In the genomic region with DNA sequence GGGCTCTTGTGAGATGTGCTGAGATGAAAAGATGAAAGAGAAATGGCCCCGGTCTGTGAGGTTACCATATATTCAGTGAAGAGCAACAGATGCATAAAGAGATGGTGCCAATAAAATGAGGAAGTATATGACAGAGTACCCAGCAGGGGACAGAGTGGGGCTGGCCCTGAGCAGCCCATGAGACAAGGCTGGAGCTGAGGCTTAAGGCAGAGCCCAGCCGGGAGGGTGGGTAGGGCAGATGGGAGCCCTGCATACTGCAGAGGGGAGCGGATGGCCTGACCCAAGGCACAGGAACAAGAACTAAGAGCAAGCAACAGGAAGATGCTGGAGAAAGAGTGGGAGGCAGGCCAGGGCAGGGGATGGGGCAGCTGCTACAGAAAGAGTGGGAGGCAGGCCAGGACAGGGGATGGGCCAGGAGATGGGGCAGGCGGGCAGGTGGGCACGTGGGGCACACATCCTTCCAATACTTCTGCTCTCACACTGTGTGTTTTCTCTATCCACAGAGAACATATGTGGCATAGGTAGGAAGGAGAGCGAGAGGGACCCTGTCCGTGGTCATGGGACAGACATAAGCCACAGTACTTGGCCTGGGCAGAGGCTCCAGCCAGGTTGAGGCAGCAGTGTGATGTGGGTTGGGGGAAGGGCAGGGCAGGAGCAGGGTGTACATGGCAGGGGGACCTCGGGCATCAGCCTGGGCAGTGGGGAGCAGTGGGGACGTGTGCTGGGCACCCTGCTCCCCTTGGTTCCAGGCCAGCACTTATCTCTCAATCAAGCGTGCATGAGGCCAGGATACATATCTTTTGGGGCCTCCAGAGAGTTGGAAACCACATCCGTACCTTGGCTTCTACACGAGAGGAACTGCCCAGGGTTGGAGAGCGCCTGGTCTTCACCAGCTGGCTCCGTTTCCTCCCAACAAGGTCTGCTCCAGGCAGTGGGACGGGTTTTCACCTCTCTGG, we compare ENCODE assay signal across 9 cellular contexts.
DNase-seq lines count a peak whose midpoint lies in the region; ATAC-seq and TF ChIP-seq lines count a peak whose summit lies in the region.
"Had no signal": no experiment of that assay in that cellular context is flagged by ENCODE, and none has a peak within 500 bp of the region (broad histone marks: within the 10 kb centered on the region; RNA-seq: fewer than 3 reads in every experiment).

No MANE protein-coding gene starts in this region.

- peaks cover 48 to 51% of the 10 kb centered on the region in 2 donors for H3K4me1 Mint-ChIP-seq in effector memory CD8-positive, alpha-beta T cell (ENCODE audit: low read depth in 2 of 2)
- H3K4me1 Mint-ChIP-seq in MCF 10A (ENCODE audit: insufficient read depth, unreplicated experiment) = no peaks in the 10 kb centered on the region
- H3K4me1 Mint-ChIP-seq in Caco-2 (ENCODE audit: low read depth, unreplicated experiment) = no peaks in the 10 kb centered on the region

- peak; percentile 45 for ATAC-seq in GM21390 (IDR thresholded peaks at IDR 0.05; ENCODE audit: unreplicated experiment)
- peak; percentile 43 for ATAC-seq in effector memory CD8-positive, alpha-beta T cell (replicated peaks)

- H3K9me3 Mint-ChIP-seq in effector memory CD8-positive, alpha-beta T cell = no peaks in the 10 kb centered on the region
- H3K9me3 Mint-ChIP-seq in MCF 10A (ENCODE audit: unreplicated experiment) (no peaks in the 10 kb centered on the region), Caco-2 (ENCODE audit: unreplicated experiment) (no peaks in the 10 kb centered on the region)

- intact Hi-C loops in MCF 10A (cut with micrococcal nuclease) = no loop called here
- intact Hi-C loops in Caco-2 (cut with micrococcal nuclease; ENCODE audit: unreplicated experiment) = no loop called here

- peaks cover 0 to 8% of the 10 kb centered on the region in 2 experiments; a peak in 1 of 4 replicates for H3K4me1 ChIP-seq in SK-N-SH (ENCODE audit: control insufficient read depth in 1 of 2, insufficient read depth in 2 of 2, low read depth in 1 of 2, low read length in 1 of 2)
- H3K4me1 ChIP-seq in Caco-2 = no peaks in the 10 kb centered on the region

- POLR2A ChIA-PET in SK-N-SH (lab: Yijun Ruan, JAX) = no interaction called here
- POLR2A ChIA-PET in MCF 10A (lab: Yijun Ruan, JAX) = no interaction called here
- POLR2A ChIA-PET in Caco-2 (lab: Charles Lee) = no interaction called here

- no peaks in the 10 kb centered on the region for H3F3A ChIP-seq in SK-N-SH (replicated peaks; ENCODE audit: insufficient read depth)

- TF ChIP-seq EP300 in SK-N-SH (IDR thresholded peaks at IDR 0.05; ENCODE audit: borderline replicate concordance in 1 of 2, low read depth in 1 of 2, low read length in 1 of 2) = no peak

- H3K79me2 ChIP-seq in SK-N-SH (ENCODE audit: insufficient read depth) = no peaks in the 10 kb centered on the region

- H3K27me3 ChIP-seq in SK-N-SH (ENCODE audit: insufficient read depth) (no peaks in the 10 kb centered on the region), Caco-2 (replicated peaks; ENCODE audit: control insufficient read depth, insufficient read depth, low read length) (no peaks in the 10 kb centered on the region; the same call in none of the 2 replicates)

- H3K27ac Mint-ChIP-seq in effector memory CD8-positive, alpha-beta T cell = peak overlapping the region; percentile 59 to 80
- H3K27ac Mint-ChIP-seq in MCF 10A (ENCODE audit: low read depth, unreplicated experiment) (no peak overlapping the region), Caco-2 (ENCODE audit: unreplicated experiment) (no peak overlapping the region)

- CTCF ChIA-PET in SK-N-SH (lab: Yijun Ruan, JAX) (interaction anchor here (0.6 to 15.4 kb wide), 5 partner anchors 7 to 466 kb away, joined by 3 to 353 read pairs (median 3); no protein-coding TSS in a partner anchor), MCF 10A (lab: Yijun Ruan, JAX) (interaction anchor here (1.2 to 4.1 kb wide), 2 partner anchors 8 to 80 kb away, joined by 4 to 23 read pairs; no protein-coding TSS in a partner anchor), Caco-2 (lab: Charles Lee) (no interaction called here)

- TF ChIP-seq CTCF in SK-N-SH (IDR thresholded peaks at IDR 0.05) (no peak), MCF 10A (IDR thresholded peaks at IDR 0.05; ENCODE audit: unreplicated experiment) (no peak), Caco-2 (IDR thresholded peaks at IDR 0.05; ENCODE audit: insufficient read depth in 1 of 2, low read depth in 1 of 2, low read length in 1 of 2, severe bottlenecking in 1 of 2, unreplicated experiment in 1 of 2) (no peak)

- no peak overlapping the region for H3K9ac ChIP-seq in SK-N-SH

- no peaks in the 10 kb centered on the region for H3K9me2 ChIP-seq in SK-N-SH

- 22% methylated on average over 15 of the region's 15 CpGs for WGBS in SK-N-SH (ENCODE audit: low lambda C conversion rate)

- peaks cover 5% of the 10 kb centered on the region for H3K36me3 Mint-ChIP-seq in effector memory CD8-positive, alpha-beta T cell (ENCODE audit: insufficient read depth)
- peaks cover 7% of the 10 kb centered on the region for H3K36me3 Mint-ChIP-seq in MCF 10A (ENCODE audit: insufficient read depth, unreplicated experiment)
- H3K36me3 Mint-ChIP-seq in Caco-2 (ENCODE audit: insufficient read depth, unreplicated experiment) = no peaks in the 10 kb centered on the region

- DNase-seq in GDM1 (lab: John Stamatoyannopoulos, UW) = peak; percentile 84
- peak; percentile 71 for DNase-seq in MV-4-11 (lab: John Stamatoyannopoulos, UW)
- DNase-seq in effector memory CD8-positive, alpha-beta T cell = no peak
- DNase-seq in SK-N-SH = no peak
- no peak for DNase-seq in MCF 10A (ENCODE audit: unreplicated experiment)
- no peak for DNase-seq in islet precursor cell
- no peak for DNase-seq in Caco-2
- DNase-seq: small intestine had no signal

- no peak overlapping the region for H3K4me3 ChIP-seq in SK-N-SH (ENCODE audit: low read depth in 2 of 2, low read length in 1 of 2)
- H3K4me3 ChIP-seq in Caco-2 (ENCODE audit: low read depth, low read length) = no peak overlapping the region

- no peaks in the 10 kb centered on the region for H3K9me3 ChIP-seq in SK-N-SH
- no peaks in the 10 kb centered on the region for H3K9me3 ChIP-seq in Caco-2

- H3K4me3 Mint-ChIP-seq in effector memory CD8-positive, alpha-beta T cell = peak overlapping the region; percentile 7 to 42
- H3K4me3 Mint-ChIP-seq in MCF 10A (ENCODE audit: unreplicated experiment) (no peak overlapping the region), Caco-2 (ENCODE audit: unreplicated experiment) (no peak overlapping the region)

- H3K36me3 ChIP-seq in SK-N-SH (replicated peaks in 1 of 2; ENCODE audit: control insufficient read depth in 1 of 2, insufficient read depth in 2 of 2, low read length in 1 of 2) = no peaks in the 10 kb centered on the region
- H3K36me3 ChIP-seq in Caco-2 (ENCODE audit: control insufficient read depth, insufficient read depth, low read length) = no peaks in the 10 kb centered on the region

- H2AFZ ChIP-seq in SK-N-SH (ENCODE audit: low read depth) = no peak overlapping the region

- TF ChIP-seq RAD21 in SK-N-SH (IDR thresholded peaks at IDR 0.05; ENCODE audit: low read length) = no peak

- H4K20me1 ChIP-seq in SK-N-SH (ENCODE audit: insufficient read depth) = no peaks in the 10 kb centered on the region

- H3K27ac ChIP-seq in SK-N-SH (ENCODE audit: low read depth in 2 of 2, low read length in 1 of 2) = no peak overlapping the region

- H3K4me2 ChIP-seq in SK-N-SH = no peak overlapping the region

- H3K27me3 Mint-ChIP-seq in effector memory CD8-positive, alpha-beta T cell = no peaks in the 10 kb centered on the region
- peaks cover 63% of the 10 kb centered on the region for H3K27me3 Mint-ChIP-seq in MCF 10A (ENCODE audit: insufficient read depth, unreplicated experiment)
- peaks cover 26% of the 10 kb centered on the region for H3K27me3 Mint-ChIP-seq in Caco-2 (ENCODE audit: insufficient read depth, unreplicated experiment)

- BruUV-seq in MCF 10A (replicated peaks; lab: Mats Ljungman, UMichigan) (no TSS peak), Caco-2 (replicated peaks; lab: Mats Ljungman, UMichigan) (no TSS peak)

TF ChIP-seq in SK-N-SH, 30 proteins besides CTCF, POLR2A, EP300 and RAD21:
- TF ChIP-seq ZBTB33 (IDR thresholded peaks at IDR 0.05; ENCODE audit: borderline replicate concordance, low read depth) = no peak
- TF ChIP-seq POLR2AphosphoS5 (IDR thresholded peaks at IDR 0.05; ENCODE audit: low read depth, low read length) = no peak
- TF ChIP-seq TCF12 (IDR thresholded peaks at IDR 0.05) = no peak
- no peak for TF ChIP-seq TAF1 (IDR thresholded peaks at IDR 0.05; ENCODE audit: borderline replicate concordance, low read depth, low read length)
- no peak for TF ChIP-seq GATA2 (CRISPR knock-in tag; IDR thresholded peaks at IDR 0.05)

Comparison
In these comparisons a context has a peak if more than half of its experiments do, and no peak if none do; other contexts are left out.
1. DNase-seq: peak in GDM1 (single experiment) and MV-4-11 (single experiment); none in effector memory CD8-positive, alpha-beta T cell (0 of 3), SK-N-SH (single experiment), MCF 10A (single experiment), islet precursor cell (single experiment) and Caco-2 (0 of 2).
2. H3K27ac Mint-ChIP-seq: peak in effector memory CD8-positive, alpha-beta T cell (2 of 2); none in MCF 10A (single experiment) and Caco-2 (single experiment).
3. H3K4me3 Mint-ChIP-seq: peak in effector memory CD8-positive, alpha-beta T cell (2 of 2); none in MCF 10A (single experiment) and Caco-2 (single experiment).